Comparison of ENCODE assay signal across 18 cellular contexts in the genomic region with DNA sequence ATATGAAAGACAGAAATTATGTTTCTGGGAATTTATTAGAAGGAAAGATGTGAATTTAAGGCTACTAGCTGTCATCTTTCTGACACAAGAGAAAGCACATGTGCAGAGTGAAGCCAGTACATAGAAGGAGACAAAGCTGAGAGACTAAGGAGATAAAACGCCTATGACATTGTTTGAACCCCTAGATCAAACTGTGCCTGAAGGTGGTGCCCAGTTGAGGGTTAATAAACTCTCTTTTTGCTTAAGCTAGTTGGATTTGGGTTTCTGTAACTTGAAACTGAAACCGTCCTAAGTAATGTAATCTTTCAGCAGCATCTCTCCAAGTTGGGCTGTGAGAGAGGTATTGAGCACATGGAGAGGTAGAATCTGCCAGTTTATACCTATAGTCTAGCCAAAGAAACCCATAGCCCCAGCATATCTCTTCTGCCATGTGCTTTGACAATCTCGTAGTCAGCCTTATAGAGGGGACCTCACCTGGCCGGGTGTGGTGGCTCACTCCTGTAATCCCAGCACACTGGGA.
DNase-seq lines count a peak whose midpoint lies in the region; ATAC-seq and TF ChIP-seq lines count a peak whose summit lies in the region.
"Had no signal": no experiment of that assay in that cellular context is flagged by ENCODE, and none has a peak within 500 bp of the region (broad histone marks: within the 10 kb centered on the region; RNA-seq: fewer than 3 reads in every experiment).

No MANE protein-coding gene starts in this region.

- H3K36me3 Mint-ChIP-seq in activated CD4-positive, alpha-beta T cell treated with anti-CD3 and anti-CD28 coated beads, Interleukin-2, amount 10 ng/mL, durations not matched to agents 7 days and 5 days (ENCODE audit: low read depth): peaks cover 8% of the 10 kb centered on the region
- H3K36me3 Mint-ChIP-seq in naive B cell (peaks cover 0 to 5% of the 10 kb centered on the region in 2 donors), GM23338 (ENCODE audit: low read depth) (no peaks in the 10 kb centered on the region), WTC11 (no peaks in the 10 kb centered on the region)

- peaks cover 66 to 91% (median 83%) of the 10 kb centered on the region in 10 experiments for H3K4me1 ChIP-seq in BLaER1 treated with 17β-estradiol and CSF1 and Interleukin-3, amounts not matched to agents 10 nM and 100 nM
- H3K4me1 ChIP-seq in GM23338 (ENCODE audit: insufficient read depth) (peaks cover 3% of the 10 kb centered on the region; the same call in 1 of the 2 replicates), SK-N-SH (ENCODE audit: control insufficient read depth in 1 of 2, insufficient read depth in 2 of 2, low read depth in 1 of 2, low read length in 1 of 2) (peaks cover 13 to 17% of the 10 kb centered on the region in 2 experiments; a peak in 3 of 4 replicates)

- no peak for TF ChIP-seq EP300 in SK-N-SH (IDR thresholded peaks at IDR 0.05; ENCODE audit: borderline replicate concordance in 1 of 2, low read depth in 1 of 2, low read length in 1 of 2)

- CTCF ChIA-PET in activated CD4-positive, alpha-beta T cell treated with anti-CD3 and anti-CD28 coated beads, Interleukin-2, amount 10 ng/mL, durations not matched to agents 7 days and 5 days (lab: Charles Lee): interaction anchor here (0.6 to 1.8 kb wide), 10 partner anchors 25 to 709 kb away, joined by 3 to 5 read pairs (median 3); no protein-coding TSS in a partner anchor
- CTCF ChIA-PET in WTC11 (lab: Charles Lee): interaction anchor here (1.1 to 17.3 kb wide), 5 partner anchors 14 to 160 kb away, joined by 3 to 196 read pairs (median 4); no protein-coding TSS in a partner anchor
- CTCF ChIA-PET in SK-N-SH (lab: Yijun Ruan, JAX): interaction anchor here (4.2 to 19.9 kb wide), 5 partner anchors 29 to 158 kb away, joined by 52 to 484 read pairs (median 187); partner anchors contain the start of gene IRF2BPL

- H3K36me3 ChIP-seq in BLaER1 treated with 17β-estradiol and CSF1 and Interleukin-3, amounts not matched to agents 10 nM and 100 nM: no peaks in the 10 kb centered on the region
- H3K36me3 ChIP-seq in GM23338 (ENCODE audit: insufficient read depth) (no peaks in the 10 kb centered on the region), SK-N-SH (replicated peaks in 1 of 2; ENCODE audit: control insufficient read depth in 1 of 2, insufficient read depth in 2 of 2, low read length in 1 of 2) (no peaks in the 10 kb centered on the region)
- H3K36me3 ChIP-seq: BE2C had no signal

- no peak for DNase-seq in activated CD4-positive, alpha-beta T cell treated with anti-CD3 and anti-CD28 coated beads, Interleukin-2, amount 10 ng/mL, durations not matched to agents 7 days and 5 days
- no peak for DNase-seq in activated CD4-positive, alpha-beta T cell treated with anti-CD3 and anti-CD28 coated beads for 4 hours
- DNase-seq in RPMI8226: peak; percentile 53
- DNase-seq in naive B cell: no peak
- DNase-seq in GM23338 (ENCODE audit: low spot score): no peak
- DNase-seq in WTC11 (ENCODE audit: low spot score): no peak
- DNase-seq in SK-N-SH: no peak
- DNase-seq: 8988T, BE2C, DMS79, H7, IMR-90, NCI-H1417 treated with DMSO at 0.1 percent for 48 hours, NCI-H187 treated with DMSO at 0.1 percent for 48 hours, NCI-H226, NCI-H524 treated with DMSO at 0.1 percent for 48 hours, PC-3 had no signal

- H3K4me3 Mint-ChIP-seq in activated CD4-positive, alpha-beta T cell treated with anti-CD3 and anti-CD28 coated beads, Interleukin-2, amount 10 ng/mL, durations not matched to agents 7 days and 5 days: no peak overlapping the region
- H3K4me3 Mint-ChIP-seq in naive B cell (no peak overlapping the region), GM23338 (no peak overlapping the region), WTC11 (no peak overlapping the region)

- H3K9me3 ChIP-seq in BLaER1 treated with 17β-estradiol and CSF1 and Interleukin-3, amounts not matched to agents 10 nM and 100 nM (replicated peaks in 1 of 11): no peaks in the 10 kb centered on the region
- no peaks in the 10 kb centered on the region for H3K9me3 ChIP-seq in SK-N-SH
- H3K9me3 ChIP-seq: BE2C had no signal

- no peaks in the 10 kb centered on the region for H3K79me2 ChIP-seq in GM23338 (replicated peaks; ENCODE audit: insufficient read depth)
- H3K79me2 ChIP-seq in SK-N-SH (ENCODE audit: insufficient read depth): no peaks in the 10 kb centered on the region

- peaks cover 67% of the 10 kb centered on the region for H3K4me1 Mint-ChIP-seq in activated CD4-positive, alpha-beta T cell treated with anti-CD3 and anti-CD28 coated beads, Interleukin-2, amount 10 ng/mL, durations not matched to agents 7 days and 5 days
- H3K4me1 Mint-ChIP-seq in naive B cell: peaks cover 14 to 31% (median 18%) of the 10 kb centered on the region in 3 donors
- peaks cover 11% of the 10 kb centered on the region for H3K4me1 Mint-ChIP-seq in GM23338
- peaks cover 13% of the 10 kb centered on the region for H3K4me1 Mint-ChIP-seq in WTC11

- 0 out of 22 replicates have a peak overlapping the region, but pooled peaks of 1 of the 11 experiments have one; percentile 13 for H3K9ac ChIP-seq in BLaER1 treated with 17β-estradiol and CSF1 and Interleukin-3, amounts not matched to agents 10 nM and 100 nM
- no peak overlapping the region for H3K9ac ChIP-seq in SK-N-SH

- H3K27ac ChIP-seq in BLaER1 treated with 17β-estradiol and CSF1 and Interleukin-3, amounts not matched to agents 10 nM and 100 nM: peak overlapping the region in 8 of 11 experiments; percentile 4 to 97 (median 91); a peak in 14 of 22 replicates
- H3K27ac ChIP-seq in GM23338 (ENCODE audit: low read depth) (no peak overlapping the region), SK-N-SH (ENCODE audit: low read depth in 2 of 2, low read length in 1 of 2) (no peak overlapping the region)

- WGBS in SK-N-SH (ENCODE audit: low lambda C conversion rate): 91% methylated on average over 4 of the region's 4 CpGs

- peak overlapping the region in 2 of 11 experiments; percentile 78 to 87; a peak in 2 of 22 replicates for H3K4me2 ChIP-seq in BLaER1 treated with 17β-estradiol and CSF1 and Interleukin-3, amounts not matched to agents 10 nM and 100 nM
- H3K4me2 ChIP-seq in GM23338 (no peak overlapping the region), SK-N-SH (no peak overlapping the region)

- POLR2A ChIA-PET in activated CD4-positive, alpha-beta T cell treated with anti-CD3 and anti-CD28 coated beads, Interleukin-2, amount 10 ng/mL, durations not matched to agents 7 days and 5 days (lab: Charles Lee): interaction anchor here (0.6 kb wide), 1 partner anchor 708 kb away, joined by 4 read pairs; no protein-coding TSS in a partner anchor
- POLR2A ChIA-PET in WTC11 (lab: Charles Lee): interaction anchor here (0.6 to 1.1 kb wide), 2 partner anchors 34 to 101 kb away, joined by 5 read pairs; no protein-coding TSS in a partner anchor
- POLR2A ChIA-PET in SK-N-SH (lab: Yijun Ruan, JAX): no interaction called here

- TF ChIP-seq CTCF in GM23338 (conservative IDR thresholded peaks at IDR 0.05; ENCODE audit: low read depth in 2 of 2) (no peak), WTC11 (IDR thresholded peaks at IDR 0.05) (no peak), SK-N-SH (IDR thresholded peaks at IDR 0.05) (no peak)

- H3K27me3 Mint-ChIP-seq in activated CD4-positive, alpha-beta T cell treated with anti-CD3 and anti-CD28 coated beads, Interleukin-2, amount 10 ng/mL, durations not matched to agents 7 days and 5 days: no peaks in the 10 kb centered on the region
- H3K27me3 Mint-ChIP-seq in naive B cell (no peaks in the 10 kb centered on the region), GM23338 (ENCODE audit: insufficient read depth, low read depth, poor library complexity) (peaks cover 9% of the 10 kb centered on the region), WTC11 (ENCODE audit: low read depth) (no peaks in the 10 kb centered on the region)

- no peaks in the 10 kb centered on the region for H3K27me3 ChIP-seq in BLaER1 treated with 17β-estradiol and CSF1 and Interleukin-3, amounts not matched to agents 10 nM and 100 nM
- H3K27me3 ChIP-seq in GM23338 (ENCODE audit: insufficient read depth) (no peaks in the 10 kb centered on the region), SK-N-SH (ENCODE audit: insufficient read depth) (no peaks in the 10 kb centered on the region)
- H3K27me3 ChIP-seq: BE2C had no signal

- H3F3A ChIP-seq in GM23338 (replicated peaks; ENCODE audit: low read depth) (no peaks in the 10 kb centered on the region), SK-N-SH (replicated peaks; ENCODE audit: insufficient read depth) (peaks cover 13% of the 10 kb centered on the region)

- peak overlapping the region; percentile 98 for H3K27ac Mint-ChIP-seq in activated CD4-positive, alpha-beta T cell treated with anti-CD3 and anti-CD28 coated beads, Interleukin-2, amount 10 ng/mL, durations not matched to agents 7 days and 5 days
- H3K27ac Mint-ChIP-seq in naive B cell (peak overlapping the region in 5 of 6 donors; percentile 54 to 99 (median 76)), GM23338 (no peak overlapping the region), WTC11 (no peak overlapping the region)

- H3K9me2 ChIP-seq in GM23338 (ENCODE audit: insufficient read depth): peaks cover 4% of the 10 kb centered on the region; the same call in 1 of the 2 replicates
- H3K9me2 ChIP-seq in SK-N-SH: no peaks in the 10 kb centered on the region

- ATAC-seq in naive B cell (ENCODE audit: low read depth in 2 of 2): no peak
- ATAC-seq in GM23338: no peak
- ATAC-seq in WTC11: no peak
- ATAC-seq: PC-3 had no signal

- H4K20me1 ChIP-seq in BLaER1 treated with 17β-estradiol and CSF1 and Interleukin-3, amounts not matched to agents 10 nM and 100 nM: no peaks in the 10 kb centered on the region
- H4K20me1 ChIP-seq in GM23338 (replicated peaks; ENCODE audit: insufficient read depth) (no peaks in the 10 kb centered on the region), SK-N-SH (ENCODE audit: insufficient read depth) (no peaks in the 10 kb centered on the region)

- H3K4me3 ChIP-seq in BLaER1 treated with 17β-estradiol and CSF1 and Interleukin-3, amounts not matched to agents 10 nM and 100 nM: no peak overlapping the region
- no peak overlapping the region for H3K4me3 ChIP-seq in GM23338
- H3K4me3 ChIP-seq in SK-N-SH (ENCODE audit: low read depth in 2 of 2, low read length in 1 of 2): no peak overlapping the region

- peaks cover 2% of the 10 kb centered on the region for H3K9me3 Mint-ChIP-seq in activated CD4-positive, alpha-beta T cell treated with anti-CD3 and anti-CD28 coated beads, Interleukin-2, amount 10 ng/mL, durations not matched to agents 7 days and 5 days
- H3K9me3 Mint-ChIP-seq in naive B cell (peaks cover 0 to 6% (median 2%) of the 10 kb centered on the region in 7 donors), GM23338 (peaks cover 3% of the 10 kb centered on the region; the same call in 1 of the 3 replicates), WTC11 (peaks cover 7% of the 10 kb centered on the region)

- H2AFZ ChIP-seq in GM23338 (no peak overlapping the region), SK-N-SH (ENCODE audit: low read depth) (no peak overlapping the region)

- TF ChIP-seq RAD21 in SK-N-SH (IDR thresholded peaks at IDR 0.05; ENCODE audit: low read length): no peak

TF ChIP-seq in GM23338, 12 proteins besides CTCF, POLR2A, EP300 and RAD21 (continues in another document):
- TF ChIP-seq EZH2phosphoT487 (IDR thresholded peaks at IDR 0.05; ENCODE audit: unreplicated experiment): no peak

TF ChIP-seq in SK-N-SH, 30 proteins besides CTCF, POLR2A, EP300 and RAD21 (continues in another document):
- TF ChIP-seq EZH2phosphoT487 (IDR thresholded peaks at IDR 0.05; ENCODE audit: borderline replicate concordance, low read depth): no peak
- no peak for TF ChIP-seq FOXJ3 (CRISPR knock-in tag; IDR thresholded peaks at IDR 0.05)

Comparison
In these comparisons a context has a peak if more than half of its experiments do, and no peak if none do; other contexts are left out.
1. H3K27ac Mint-ChIP-seq: peak in activated CD4-positive, alpha-beta T cell treated with anti-CD3 and anti-CD28 coated beads, Interleukin-2, amount 10 ng/mL, durations not matched to agents 7 days and 5 days (single experiment) and naive B cell (5 of 6); none in GM23338 (single experiment) and WTC11 (single experiment).
2. H3K27ac ChIP-seq: peak in BLaER1 treated with 17β-estradiol and CSF1 and Interleukin-3, amounts not matched to agents 10 nM and 100 nM (8 of 11); none in GM23338 (single experiment) and SK-N-SH (0 of 2).